Comparison of ENCODE assay signal across 29 cellular contexts in genomic region chr19:7502552-7502951, GRCh38.
"Had no signal": no experiment of that assay in that cellular context is flagged by ENCODE, and none has a peak within 500 bp of the region (broad histone marks: within the 10 kb centered on the region; RNA-seq: fewer than 3 reads in every experiment).

No MANE protein-coding gene starts in this region.

- H3K4me1 Mint-ChIP-seq: mesothelial cell of epicardium had no signal

- H3K27me3 ChIP-seq: right atrium auricular region, testis had no signal

- H3K27ac Mint-ChIP-seq: effector memory CD8-positive, alpha-beta T cell; mesothelial cell of epicardium; natural killer cell treated with Interleukin-12 subunit alpha and Interleukin-12 subunit beta and Interleukin-15 and Interleukin-18, amount 100 ng/mL, for 72 hours; stimulated activated memory B cell treated with anti-CD40 and anti-IgM and Interleukin-4, amounts not matched to agents 10 μg/mL and 1 μg/mL and 100 μg/mL, for 72 hours had no signal

- H3K9me3 Mint-ChIP-seq: mesothelial cell of epicardium; natural killer cell treated with Interleukin-12 subunit alpha and Interleukin-12 subunit beta and Interleukin-15 and Interleukin-18, amount 100 ng/mL, for 72 hours; neural crest cell had no signal

- DNase-seq: cortex of kidney; effector memory CD8-positive, alpha-beta T cell; erythroblast; esophagus squamous epithelium; foreskin melanocyte; glutamatergic neuron; heart right ventricle; hippocampal formation; left cardiac atrium; mesenchymal stem cell; mucosa of descending colon; naive B cell; sigmoid colon; stimulated activated CD4-positive, alpha-beta T cell treated with anti-CD3 and anti-CD28 coated beads, Interleukin-4, amount 100 ng/mL, for 4 hours; stimulated activated naive CD8-positive, alpha-beta T cell treated with anti-CD3 and anti-CD28 coated beads, Interleukin-15, Interleukin-2, amounts not matched to agents 100 U/mL and 50 U/mL, for 24 hours; substantia nigra; testis; upper lobe of left lung had no signal

- H3K36me3 ChIP-seq: esophagus squamous epithelium, heart right ventricle, left lung, prostate gland, right atrium auricular region, sigmoid colon, tibial nerve, upper lobe of left lung had no signal

- H3K4me3 ChIP-seq: esophagus squamous epithelium, heart right ventricle, left lung, mucosa of descending colon, prostate gland, right atrium auricular region, sigmoid colon, testis, tibial nerve, upper lobe of left lung had no signal

- H3K36me3 Mint-ChIP-seq: mesothelial cell of epicardium; natural killer cell treated with Interleukin-12 subunit alpha and Interleukin-12 subunit beta and Interleukin-15 and Interleukin-18, amount 100 ng/mL, for 72 hours had no signal

- FAIRE-seq: endometrium, islet of Langerhans, urothelium cell line had no signal

- ATAC-seq: effector memory CD8-positive, alpha-beta T cell; heart right ventricle; left cardiac atrium; left lung; mucosa of descending colon; natural killer cell treated with Interleukin-12 subunit alpha and Interleukin-12 subunit beta and Interleukin-15 and Interleukin-18, amount 100 ng/mL, for 72 hours; stimulated activated memory B cell treated with anti-CD40 and anti-IgM and Interleukin-4, amounts not matched to agents 10 μg/mL and 1 μg/mL and 100 μg/mL, for 72 hours; stimulated activated naive CD8-positive, alpha-beta T cell treated with anti-CD3 and anti-CD28 coated beads, Interleukin-15, Interleukin-2, amounts not matched to agents 100 U/mL and 50 U/mL, for 24 hours had no signal

- H3K4me3 Mint-ChIP-seq: effector memory CD8-positive, alpha-beta T cell; mesothelial cell of epicardium; naive B cell; natural killer cell treated with Interleukin-12 subunit alpha and Interleukin-12 subunit beta and Interleukin-15 and Interleukin-18, amount 100 ng/mL, for 72 hours; neural crest cell; stimulated activated memory B cell treated with anti-CD40 and anti-IgM and Interleukin-4, amounts not matched to agents 10 μg/mL and 1 μg/mL and 100 μg/mL, for 72 hours had no signal

- H3K4me1 ChIP-seq: prostate gland had no signal

- H3K9me3 ChIP-seq: esophagus squamous epithelium, heart right ventricle, left lung, mucosa of descending colon, prostate gland, right atrium auricular region, sigmoid colon, testis, tibial nerve, upper lobe of left lung had no signal

- H3K27ac ChIP-seq: esophagus squamous epithelium, heart right ventricle, left lung, prostate gland, right atrium auricular region, sigmoid colon, testis, tibial nerve, upper lobe of left lung had no signal
